ENCODE assay signal across 13 cellular contexts in genomic region chr6:10441004-10441654, GRCh38. TPM values are rescaled to one million over a fixed set of nuclear protein-coding genes. Genes with fewer than 3 reads are reported as not detected.
DNase-seq lines count a peak whose midpoint lies in the region; ATAC-seq and TF ChIP-seq lines count a peak whose summit lies in the region.
"Had no signal": no experiment of that assay in that cellular context is flagged by ENCODE, and none has a peak within 500 bp of the region (broad histone marks: within the 10 kb centered on the region; RNA-seq: fewer than 3 reads in every experiment).

No MANE protein-coding gene starts in this region.

- H3K36me3 ChIP-seq in IMR-90 (ENCODE audit: control insufficient read depth, insufficient read depth, low read length) (no peaks in the 10 kb centered on the region), lung (ENCODE audit: control insufficient read depth in 2 of 2, insufficient read depth in 2 of 2, low read length in 2 of 2) (no peaks in the 10 kb centered on the region), neuronal stem cell (replicated peaks in 1 of 2; ENCODE audit: control insufficient read depth in 2 of 2, insufficient read depth in 2 of 2, low read length in 2 of 2) (no peaks in the 10 kb centered on the region)
- H3K36me3 ChIP-seq: tibial artery had no signal

- H2BK15ac ChIP-seq in IMR-90 (ENCODE audit: low read depth, low read length) (peak overlapping the region; percentile 66; the same call in 1 of the 3 replicates), neuronal stem cell (ENCODE audit: low read length) (no peak overlapping the region)

- H4K91ac ChIP-seq in IMR-90 (ENCODE audit: insufficient read depth, low read depth, low read length) (0 out of 2 replicates have a peak overlapping the region, but pooled peaks have one; percentile 47), neuronal stem cell (ENCODE audit: low read depth, low read length, poor library complexity) (no peak overlapping the region)

- H3K27me3 Mint-ChIP-seq in activated CD4-positive, alpha-beta T cell treated with anti-CD3 and anti-CD28 coated beads, Interleukin-2, amount 10 ng/mL, durations not matched to agents 24 days and 14 days, result peaks cover 3% of the 10 kb centered on the region
- peaks cover 12 to 41% (median 28%) of the 10 kb centered on the region in 5 donors for H3K27me3 Mint-ChIP-seq in naive thymus-derived CD8-positive, alpha-beta T cell

- H3K27me3 ChIP-seq in IMR-90 (ENCODE audit: control insufficient read depth, insufficient read depth, low read length) (no peaks in the 10 kb centered on the region), lung (ENCODE audit: control insufficient read depth, insufficient read depth) (no peaks in the 10 kb centered on the region), neuronal stem cell (ENCODE audit: control insufficient read depth in 3 of 3, insufficient read depth in 3 of 3, low read depth in 1 of 3, low read length in 3 of 3) (no peaks in the 10 kb centered on the region)

- H3K56ac ChIP-seq in IMR-90 (ENCODE audit: extremely low read depth, insufficient read depth, low read length), result peak overlapping the region; percentile 0; the same call in 1 of the 2 replicates

- DNase-seq in ACHN (peak; percentile 97), IMR-90 (peak; percentile 87), choroid plexus epithelial cell (ENCODE audit: low read depth) (peak; percentile 89), lung (ENCODE audit: low spot score) (peak; percentile 60), hippocampal formation (lab: John Stamatoyannopoulos, UW) (no peak), neuronal stem cell (ENCODE audit: low spot score) (no peak)
- no peak for DNase-seq in activated CD4-positive, alpha-beta T cell treated with anti-CD3 and anti-CD28 coated beads, Interleukin-2, amount 10 ng/mL, durations not matched to agents 24 days and 14 days
- DNase-seq in naive thymus-derived CD8-positive, alpha-beta T cell, result no peak
- DNase-seq: activated T-cell treated with anti-CD3 and anti-CD28 coated beads, Interleukin-2, amount 50 U/mL, for 4 hours; NCI-H2107; tibial artery had no signal

- H3K27ac ChIP-seq in IMR-90 (ENCODE audit: insufficient read depth, low read length) (peak overlapping the region; percentile 59; the same call in 1 of the 2 replicates), lung (ENCODE audit: low read depth in 1 of 2, low read length in 1 of 2) (peak overlapping the region in 1 of 2 donors; percentile 81), neuronal stem cell (replicated peaks; ENCODE audit: low read length) (no peak overlapping the region)
- H3K27ac ChIP-seq: HL-60, tibial artery had no signal

- H3K27ac Mint-ChIP-seq in activated CD4-positive, alpha-beta T cell treated with anti-CD3 and anti-CD28 coated beads, Interleukin-2, amount 10 ng/mL, durations not matched to agents 24 days and 14 days, result no peak overlapping the region
- H3K27ac Mint-ChIP-seq in naive thymus-derived CD8-positive, alpha-beta T cell, result no peak overlapping the region
- H3K27ac Mint-ChIP-seq: CD14-positive monocyte had no signal

- peak overlapping the region; percentile 51 for H2BK5ac ChIP-seq in IMR-90 (ENCODE audit: low read depth, low read length, poor library complexity, severe bottlenecking)
- no peak overlapping the region for H2BK5ac ChIP-seq in neuronal stem cell (ENCODE audit: low read length)

- dilution Hi-C loops in IMR-90 (cut with HindIII; ENCODE audit: low sequenced_read_pairs, unreplicated experiment), result no loop called here

- in situ Hi-C loops in ACHN (cut with HindIII; ENCODE audit: low pct_ligation_motif_present, low pct_unique_long_range_greater_than_20kb, low sequenced_read_pairs), result no loop called here
- in situ Hi-C loops in IMR-90 (cut with MboI; ENCODE audit: low sequenced_read_pairs), result no loop called here

- no peak overlapping the region for H3K14ac ChIP-seq in IMR-90 (replicated peaks; ENCODE audit: low read depth, low read length)
- no peak overlapping the region for H3K14ac ChIP-seq in neuronal stem cell (ENCODE audit: low read length)

- WGBS in IMR-90 (ENCODE audit: extremely low coverage in 2 of 2, insufficient read length in 1 of 2), 2 experiments, result no CpG with 5 or more reads among the region's 7 CpGs
- WGBS in lung, 2 donors, result 47 to 72% methylated on average over 7 of the region's 7 CpGs
- WGBS in neuronal stem cell (ENCODE audit: extremely low coverage in 2 of 2, insufficient read length in 2 of 2, insufficient replicate concordance in 1 of 2), 2 donors, result no CpG with 5 or more reads among the region's 7 CpGs

- no peak for TF ChIP-seq RAD21 in IMR-90 (IDR thresholded peaks at IDR 0.05; ENCODE audit: low read length)

- H4K8ac ChIP-seq in IMR-90 (ENCODE audit: low read depth in 2 of 2, low read length in 2 of 2) (peak overlapping the region; percentile 35 to 72; a peak in 3 of 4 replicates), neuronal stem cell (ENCODE audit: low read depth, low read length) (no peak overlapping the region)

- H2BK20ac ChIP-seq in IMR-90 (ENCODE audit: low read depth, low read length), result peak overlapping the region; percentile 76; the same call in 1 of the 2 replicates

- H2AK5ac ChIP-seq in IMR-90 (ENCODE audit: low read depth, low read length) (no peak overlapping the region), neuronal stem cell (ENCODE audit: low read depth, low read length) (no peak overlapping the region)

- H3K23ac ChIP-seq in IMR-90 (ENCODE audit: low read depth, low read length) (no peak overlapping the region), neuronal stem cell (ENCODE audit: low read depth, low read length, poor library complexity) (no peak overlapping the region)

- no peak for TF ChIP-seq CTCF in IMR-90 (conservative IDR thresholded peaks at IDR 0.05; ENCODE audit: low read depth, low read length)
- no peak for TF ChIP-seq CTCF in choroid plexus epithelial cell (conservative IDR thresholded peaks at IDR 0.05; ENCODE audit: low read depth, low read length)
- no peak for TF ChIP-seq CTCF in lung (IDR thresholded peaks at IDR 0.05; ENCODE audit: control extremely low read depth, extremely low read depth)

- H3K9me3 Mint-ChIP-seq in activated CD4-positive, alpha-beta T cell treated with anti-CD3 and anti-CD28 coated beads, Interleukin-2, amount 10 ng/mL, durations not matched to agents 24 days and 14 days, result no peaks in the 10 kb centered on the region
- peaks cover 0 to 5% (median 0%) of the 10 kb centered on the region in 9 donors for H3K9me3 Mint-ChIP-seq in naive thymus-derived CD8-positive, alpha-beta T cell
- H3K9me3 Mint-ChIP-seq: activated T-cell treated with anti-CD3 and anti-CD28 coated beads, Interleukin-2, amount 50 U/mL, for 4 hours had no signal

- no peaks in the 10 kb centered on the region; the same call in 1 of the 2 replicates for H3K9me1 ChIP-seq in IMR-90 (ENCODE audit: insufficient read depth, low read length)

- H3K18ac ChIP-seq in IMR-90 (ENCODE audit: low read depth, low read length), result peak overlapping the region; percentile 25
- H3K18ac ChIP-seq in neuronal stem cell (ENCODE audit: low read length), result no peak overlapping the region

- no peaks in the 10 kb centered on the region for H3K36me3 Mint-ChIP-seq in activated CD4-positive, alpha-beta T cell treated with anti-CD3 and anti-CD28 coated beads, Interleukin-2, amount 10 ng/mL, durations not matched to agents 24 days and 14 days (ENCODE audit: low read depth)
- H3K36me3 Mint-ChIP-seq in naive thymus-derived CD8-positive, alpha-beta T cell, result no peaks in the 10 kb centered on the region
- H3K36me3 Mint-ChIP-seq: CD14-positive monocyte had no signal

- H3K4me3 ChIP-seq in IMR-90 (ENCODE audit: insufficient read depth, low read depth, low read length), result no peak overlapping the region
- H3K4me3 ChIP-seq in choroid plexus epithelial cell (ENCODE audit: low read depth, low read length), result no peak overlapping the region
- H3K4me3 ChIP-seq in lung, result no peak overlapping the region
- H3K4me3 ChIP-seq in neuronal stem cell (ENCODE audit: low read length in 2 of 2), result no peak overlapping the region
- H3K4me3 ChIP-seq: tibial artery had no signal

- no peak overlapping the region for H2BK12ac ChIP-seq in neuronal stem cell (ENCODE audit: low read length)

- POLR2A ChIA-PET in IMR-90 (lab: Charles Lee; ENCODE audit: unreplicated experiment), result interaction anchor here (0.6 kb wide), 1 partner anchor 501 kb away, joined by 5 read pairs; no protein-coding TSS in a partner anchor
- POLR2A ChIA-PET in naive thymus-derived CD8-positive, alpha-beta T cell (lab: Charles Lee), result no interaction called here

- H2AK9ac ChIP-seq in IMR-90 (replicated peaks; ENCODE audit: low read depth, low read length, poor library complexity), result no peak overlapping the region

- H3K4me1 ChIP-seq in IMR-90 (ENCODE audit: control insufficient read depth, insufficient read depth, low read length), result peaks cover 4% of the 10 kb centered on the region
- H3K4me1 ChIP-seq in lung (ENCODE audit: control insufficient read depth in 2 of 2, insufficient read depth in 2 of 2, low read length in 2 of 2), result no peaks in the 10 kb centered on the region
- no peaks in the 10 kb centered on the region for H3K4me1 ChIP-seq in neuronal stem cell (ENCODE audit: control insufficient read depth in 2 of 2, insufficient read depth in 1 of 2, low read depth in 1 of 2, low read length in 2 of 2)
- H3K4me1 ChIP-seq: tibial artery had no signal

- H2AFZ ChIP-seq in IMR-90 (replicated peaks; ENCODE audit: low read length, poor library complexity) (peak overlapping the region; percentile 77), neuronal stem cell (ENCODE audit: low read length) (no peak overlapping the region)

- H3K4me2 ChIP-seq in IMR-90 (ENCODE audit: low read depth, low read length), result peak overlapping the region; percentile 63
- H3K4me2 ChIP-seq in neuronal stem cell (ENCODE audit: insufficient read depth, low read length, poor library complexity, severe bottlenecking), result no peak overlapping the region

- no peaks in the 10 kb centered on the region for H4K20me1 ChIP-seq in IMR-90 (ENCODE audit: insufficient read depth, low read length)

- H2BK120ac ChIP-seq in IMR-90 (ENCODE audit: low read depth, low read length) (peak overlapping the region; percentile 88), neuronal stem cell (ENCODE audit: low read depth, low read length) (no peak overlapping the region)

- no peak overlapping the region; the same call in 1 of the 2 replicates for H4K5ac ChIP-seq in IMR-90 (ENCODE audit: low read depth, low read length)

- H3K4me3 Mint-ChIP-seq in activated CD4-positive, alpha-beta T cell treated with anti-CD3 and anti-CD28 coated beads, Interleukin-2, amount 10 ng/mL, durations not matched to agents 24 days and 14 days, result no peak overlapping the region
- H3K4me3 Mint-ChIP-seq in naive thymus-derived CD8-positive, alpha-beta T cell, result no peak overlapping the region
- H3K4me3 Mint-ChIP-seq: activated T-cell treated with anti-CD3 and anti-CD28 coated beads, Interleukin-2, amount 50 U/mL, for 4 hours; CD14-positive monocyte had no signal

- no peaks in the 10 kb centered on the region for H3K4me1 Mint-ChIP-seq in activated CD4-positive, alpha-beta T cell treated with anti-CD3 and anti-CD28 coated beads, Interleukin-2, amount 10 ng/mL, durations not matched to agents 24 days and 14 days
- H3K4me1 Mint-ChIP-seq in naive thymus-derived CD8-positive, alpha-beta T cell, result no peaks in the 10 kb centered on the region
- H3K4me1 Mint-ChIP-seq: CD14-positive monocyte had no signal

- intact Hi-C loops in IMR-90 (cut with micrococcal nuclease), result no loop called here
- intact Hi-C loops in activated CD4-positive, alpha-beta T cell treated with anti-CD3 and anti-CD28 coated beads, Interleukin-2, amount 10 ng/mL, durations not matched to agents 24 days and 14 days (cut with micrococcal nuclease), result no loop called here

- no TSS peak for BruUV-seq in IMR-90 (replicated peaks; lab: Mats Ljungman, UMichigan)

- H3K9ac ChIP-seq in IMR-90 (ENCODE audit: low read depth, low read length) (peak overlapping the region; percentile 8; the same call in 1 of the 2 replicates), neuronal stem cell (ENCODE audit: low read depth, low read length, poor library complexity) (no peak overlapping the region)

- TF ChIP-seq POLR2A in IMR-90 (IDR thresholded peaks at IDR 0.05; ENCODE audit: low read depth, low read length), result no peak

- H3K4ac ChIP-seq in IMR-90 (ENCODE audit: low read depth, low read length) (peak overlapping the region; percentile 71), neuronal stem cell (ENCODE audit: low read length) (no peak overlapping the region)

- ATAC-seq in IMR-90 (ENCODE audit: low read depth) (peak; percentile 96), lung (ENCODE audit: insufficient read depth, low FRiP score) (peak; percentile 90)
- ATAC-seq in naive thymus-derived CD8-positive, alpha-beta T cell, result no peak
- ATAC-seq: activated T-cell treated with anti-CD3 and anti-CD28 coated beads, Interleukin-2, amount 50 U/mL, for 4 hours had no signal

- H3K79me1 ChIP-seq in IMR-90 (ENCODE audit: low read depth in 1 of 2, low read length in 2 of 2), result no peaks in the 10 kb centered on the region
- H3K79me1 ChIP-seq in neuronal stem cell (ENCODE audit: low read depth, low read length), result no peaks in the 10 kb centered on the region

- H3K9me3 ChIP-seq in IMR-90 (ENCODE audit: control insufficient read depth, insufficient read depth, low read length) (no peaks in the 10 kb centered on the region), lung (ENCODE audit: control insufficient read depth in 2 of 2, insufficient read depth in 1 of 2, low read length in 1 of 2) (peaks cover 0 to 2% of the 10 kb centered on the region in 2 donors), neuronal stem cell (replicated peaks in 1 of 2; ENCODE audit: control insufficient read depth in 2 of 2, insufficient read depth in 1 of 2, low read depth in 1 of 2, low read length in 2 of 2) (no peaks in the 10 kb centered on the region)
- H3K9me3 ChIP-seq: tibial artery had no signal

- CTCF ChIA-PET in IMR-90 (lab: Yijun Ruan, JAX), result interaction anchor here (0.7 kb wide), 1 partner anchor 12 kb away, joined by 3 read pairs; no protein-coding TSS in a partner anchor

RNA-seq across cellular contexts. Expression of gene TFAP2A, which starts 26.3 kb away (rescaled TPM):
- total RNA-seq in IMR-90 (2012; rRNA removed) (0.72 and 1.1 TPM in 2 replicates), lung (1 to 10 TPM in 1 of 2 donors, under 1 TPM in 1; 0.14 to 2.7 TPM)
- polyA plus RNA-seq in IMR-90 (2012; rRNA removed) (7.1 and 8.6 TPM in 2 replicates), lung (under 1 TPM; 0.55 to 0.73 TPM)
- 5.0 and 6.4 TPM in 2 replicates for polyA plus RNA-seq in IMR-90 (2012; cell fraction: cytosol; rRNA removed)
- 13.4 and 17.5 TPM in 2 replicates for polyA plus RNA-seq in IMR-90 (2012; cell fraction: nucleus; rRNA removed; ENCODE audit: low replicate concordance)
- not detected in 2 replicates for total RNA-seq in activated CD4-positive, alpha-beta T cell treated with anti-CD3 and anti-CD28 coated beads, Interleukin-2, amount 10 ng/mL, durations not matched to agents 24 days and 14 days
- polyA plus RNA-seq in neuronal stem cell (2013, experiment 1 of 2), result 0.53 TPM
- 0.54 TPM for polyA plus RNA-seq in neuronal stem cell (2013, experiment 2 of 2)
- not detected for total RNA-seq in naive thymus-derived CD8-positive, alpha-beta T cell
- not detected for polyA plus RNA-seq in naive thymus-derived CD8-positive, alpha-beta T cell
- polyA plus RNA-seq: CD14-positive monocyte had no signal

Comparison
In these comparisons a context has a peak if more than half of its experiments do, and no peak if none do; other contexts are left out.
1. DNase-seq: peak in ACHN (single experiment), IMR-90 (single experiment), choroid plexus epithelial cell (single experiment) and lung (single experiment); none in activated CD4-positive, alpha-beta T cell treated with anti-CD3 and anti-CD28 coated beads, Interleukin-2, amount 10 ng/mL, durations not matched to agents 24 days and 14 days (single experiment), hippocampal formation (0 of 2), neuronal stem cell (single experiment) and naive thymus-derived CD8-positive, alpha-beta T cell (0 of 10).
2. ATAC-seq: peak in IMR-90 (single experiment) and lung (single experiment); none in naive thymus-derived CD8-positive, alpha-beta T cell (0 of 2).